11 cellular contexts compared by ENCODE assay signal in the genomic region with DNA sequence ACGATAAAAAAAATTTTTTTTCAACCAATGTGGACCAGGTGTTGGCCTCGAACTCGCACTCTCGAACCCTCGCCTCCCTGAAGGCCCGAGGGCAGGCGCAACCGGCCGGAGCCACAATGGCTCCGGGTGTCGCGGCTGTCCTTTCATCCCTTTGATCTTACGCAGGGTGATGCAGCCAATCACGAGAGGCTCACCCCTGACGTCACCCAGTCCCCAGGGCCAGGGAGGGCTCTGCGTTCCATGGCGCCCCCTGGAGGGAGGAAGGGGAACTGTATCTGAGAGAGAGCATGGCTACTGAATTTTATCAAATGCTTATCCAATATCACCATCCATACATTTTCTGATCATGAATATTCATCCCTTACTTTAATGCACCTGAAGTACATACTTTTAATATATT. TPM values are rescaled to one million over a fixed set of nuclear protein-coding genes. Genes with fewer than 3 reads are reported as not detected.
DNase-seq lines count a peak whose midpoint lies in the region; ATAC-seq, FAIRE-seq and TF ChIP-seq lines count a peak whose summit lies in the region.
"Had no signal": no experiment of that assay in that cellular context is flagged by ENCODE, and none has a peak within 500 bp of the region (broad histone marks: within the 10 kb centered on the region; RNA-seq: fewer than 3 reads in every experiment).

No MANE protein-coding gene starts in this region.

- FAIRE-seq in pancreas (lab: Jason Lieb, UNC), result no peak

- no peak overlapping the region for H3K27ac ChIP-seq in KMS-11
- no peak overlapping the region for H3K27ac ChIP-seq in mammary epithelial cell (ENCODE audit: insufficient read depth, low read depth, low read length)
- no peak overlapping the region for H3K27ac ChIP-seq in psoas muscle
- H3K27ac ChIP-seq in pancreas, result no peak overlapping the region
- H3K27ac ChIP-seq: SJSA1 had no signal

- no peaks in the 10 kb centered on the region for H3K79me2 ChIP-seq in KMS-11 (ENCODE audit: insufficient read depth, low read depth)
- H3K79me2 ChIP-seq in mammary epithelial cell (ENCODE audit: insufficient read depth, low read length), result no peaks in the 10 kb centered on the region

- no peaks in the 10 kb centered on the region for H4K20me1 ChIP-seq in KMS-11 (ENCODE audit: insufficient read depth)
- no peaks in the 10 kb centered on the region for H4K20me1 ChIP-seq in mammary epithelial cell (ENCODE audit: insufficient read depth, low read length)

- no peaks in the 10 kb centered on the region for H3K9me3 ChIP-seq in mammary epithelial cell (replicated peaks; ENCODE audit: insufficient read depth, low read length)
- H3K9me3 ChIP-seq in psoas muscle, result no peaks in the 10 kb centered on the region
- H3K9me3 ChIP-seq in pancreas, result no peaks in the 10 kb centered on the region
- H3K9me3 ChIP-seq: SJSA1 had no signal

- peaks cover 0 to 1% of the 10 kb centered on the region in 2 donors for H3K9me3 Mint-ChIP-seq in activated T-cell treated with anti-CD3 and anti-CD28 coated beads, Interleukin-2, amount 50 U/mL, for 72 hours
- H3K9me3 Mint-ChIP-seq: activated T-helper 1 cell treated with anti-CD3 and anti-CD28 coated beads, Interleukin-12 subunit alpha, Interleukin-12 subunit beta, Interleukin-2, Interleukin-4 antibody, amounts not matched to agents 30 ng/mL and 10 ng/mL and 1 ng/mL, durations not matched to agents 14 hours and 24 hours and 36 hours had no signal

- no peak overlapping the region for H3K27ac Mint-ChIP-seq in activated T-cell treated with anti-CD3 and anti-CD28 coated beads, Interleukin-2, amount 50 U/mL, for 72 hours
- H3K27ac Mint-ChIP-seq: activated T-helper 1 cell treated with anti-CD3 and anti-CD28 coated beads, Interleukin-12 subunit alpha, Interleukin-12 subunit beta, Interleukin-2, Interleukin-4 antibody, amounts not matched to agents 30 ng/mL and 10 ng/mL and 1 ng/mL, durations not matched to agents 14 hours and 24 hours and 36 hours; CD8-positive, alpha-beta T cell had no signal

- H3K4me1 Mint-ChIP-seq in activated T-cell treated with anti-CD3 and anti-CD28 coated beads, Interleukin-2, amount 50 U/mL, for 72 hours (ENCODE audit: low read depth), result no peaks in the 10 kb centered on the region

- DNase-seq in activated T-cell treated with anti-CD3 and anti-CD28 coated beads, Interleukin-2, amount 50 U/mL, for 72 hours, result peak; percentile 4 to 7
- no peak for DNase-seq in activated T-cell treated with anti-CD3 and anti-CD28 coated beads, Interleukin-2, amount 50 U/mL, for 1 hour
- no peak for DNase-seq in mammary epithelial cell
- DNase-seq in psoas muscle, result no peak
- no peak for DNase-seq in NCI-H2227 (lab: John Stamatoyannopoulos, UW; ENCODE audit: unreplicated experiment)
- no peak for DNase-seq in pancreas
- DNase-seq in posterior vena cava (ENCODE audit: low spot score), result no peak
- DNase-seq: CD8-positive, alpha-beta T cell had no signal

- no peaks in the 10 kb centered on the region for H3K36me3 Mint-ChIP-seq in activated T-cell treated with anti-CD3 and anti-CD28 coated beads, Interleukin-2, amount 50 U/mL, for 72 hours (ENCODE audit: insufficient read depth in 2 of 2)
- H3K36me3 Mint-ChIP-seq: CD8-positive, alpha-beta T cell had no signal

- H3K4me1 ChIP-seq in KMS-11 (ENCODE audit: low read depth, poor library complexity, severe bottlenecking) (no peaks in the 10 kb centered on the region), mammary epithelial cell (ENCODE audit: insufficient read depth, low read length) (no peaks in the 10 kb centered on the region), psoas muscle (no peaks in the 10 kb centered on the region), pancreas (no peaks in the 10 kb centered on the region)
- H3K4me1 ChIP-seq: SJSA1 had no signal

- no peak overlapping the region for H3K4me3 Mint-ChIP-seq in activated T-cell treated with anti-CD3 and anti-CD28 coated beads, Interleukin-2, amount 50 U/mL, for 72 hours
- H3K4me3 Mint-ChIP-seq: activated T-helper 1 cell treated with anti-CD3 and anti-CD28 coated beads, Interleukin-12 subunit alpha, Interleukin-12 subunit beta, Interleukin-2, Interleukin-4 antibody, amounts not matched to agents 30 ng/mL and 10 ng/mL and 1 ng/mL, durations not matched to agents 14 hours and 24 hours and 36 hours; CD8-positive, alpha-beta T cell had no signal

- intact Hi-C loops in mammary epithelial cell (cut with micrococcal nuclease) (no loop called here), psoas muscle (cut with DNase I) (no loop called here), pancreas (cut with DNase I) (no loop called here), posterior vena cava (cut with DNase I) (no loop called here)

- H3K4me3 ChIP-seq in KMS-11 (IDR thresholded peaks at IDR 0.05; ENCODE audit: insufficient read depth, low read depth, low read length) (no peak overlapping the region), mammary epithelial cell (replicated peaks in 1 of 3; ENCODE audit: insufficient read depth in 1 of 3, low read depth in 2 of 3, low read length in 3 of 3) (no peak overlapping the region), psoas muscle (no peak overlapping the region), pancreas (no peak overlapping the region)
- H3K4me3 ChIP-seq: SJSA1 had no signal

- in situ Hi-C loops in mammary epithelial cell (cut with MboI; ENCODE audit: low sequenced_read_pairs in 2 of 2), result no loop called here

- no peak overlapping the region for H2AFZ ChIP-seq in KMS-11 (ENCODE audit: low read depth)
- no peak overlapping the region for H2AFZ ChIP-seq in mammary epithelial cell (ENCODE audit: low read depth, low read length)

- dilution Hi-C loops in mammary epithelial cell (cut with HindIII; ENCODE audit: low sequenced_read_pairs), result no loop called here

- H3K9ac ChIP-seq in KMS-11, result no peak overlapping the region
- no peak overlapping the region for H3K9ac ChIP-seq in mammary epithelial cell (ENCODE audit: insufficient read depth, low read length)

- H3K36me3 ChIP-seq in KMS-11 (ENCODE audit: insufficient read depth), result no peaks in the 10 kb centered on the region
- no peaks in the 10 kb centered on the region for H3K36me3 ChIP-seq in mammary epithelial cell (ENCODE audit: insufficient read depth, low read length)
- no peaks in the 10 kb centered on the region for H3K36me3 ChIP-seq in psoas muscle (ENCODE audit: insufficient read depth in 1 of 2, low read depth in 1 of 2)
- no peaks in the 10 kb centered on the region for H3K36me3 ChIP-seq in pancreas
- H3K36me3 ChIP-seq: SJSA1 had no signal

- TF ChIP-seq CTCF in KMS-11 (conservative IDR thresholded peaks at IDR 0.05; ENCODE audit: low read depth, low read length) (peak; percentile 49; the same call in 1 of the 2 replicates), mammary epithelial cell (conservative IDR thresholded peaks at IDR 0.05 in 1 of 2, IDR thresholded peaks at IDR 0.05 in 1 of 2; ENCODE audit: extremely low read depth in 1 of 2, insufficient read depth in 1 of 2, low read depth in 1 of 2, low read length in 2 of 2) (peak; percentile 18 to 30), psoas muscle (IDR thresholded peaks at IDR 0.05) (peak; percentile 8), pancreas (IDR thresholded peaks at IDR 0.05) (no peak)

- H3K4me2 ChIP-seq in KMS-11 (no peak overlapping the region), mammary epithelial cell (ENCODE audit: insufficient read depth, low read depth, low read length) (no peak overlapping the region)

- 65% methylated on average over 14 of the region's 17 CpGs for WGBS in mammary epithelial cell (ENCODE audit: low coverage, missing lambda C conversion rate)
- WGBS in psoas muscle, 3 donors, result 84 to 87% (median 86%) methylated on average over 17 of the region's 17 CpGs
- 78 to 83% methylated on average over 17 of the region's 17 CpGs for WGBS in pancreas, 2 donors

- H3K27me3 ChIP-seq in KMS-11 (ENCODE audit: insufficient read depth, low read depth) (no peaks in the 10 kb centered on the region), mammary epithelial cell (ENCODE audit: insufficient read depth, low read length) (no peaks in the 10 kb centered on the region), psoas muscle (ENCODE audit: insufficient read depth in 3 of 3, low read length in 2 of 3) (no peaks in the 10 kb centered on the region), pancreas (no peaks in the 10 kb centered on the region)
- H3K27me3 ChIP-seq: SJSA1 had no signal

- no TSS peak for BruUV-seq in mammary epithelial cell (replicated peaks; lab: Mats Ljungman, UMichigan)

- no peak for ATAC-seq in activated T-cell treated with anti-CD3 and anti-CD28 coated beads, Interleukin-2, amount 50 U/mL, for 72 hours (replicated peaks in 1 of 2)
- ATAC-seq in psoas muscle, result no peak
- no peak for ATAC-seq in pancreas
- ATAC-seq: CD8-positive, alpha-beta T cell had no signal

- CTCF ChIA-PET in mammary epithelial cell (lab: Charles Lee; ENCODE audit: low non-redundant PET), result no interaction called here

- H3K27me3 Mint-ChIP-seq in activated T-cell treated with anti-CD3 and anti-CD28 coated beads, Interleukin-2, amount 50 U/mL, for 72 hours (ENCODE audit: low read depth), result peaks cover 5% of the 10 kb centered on the region

RNA-seq across cellular contexts. Expression of a gene that starts 15.4 kb away (rescaled TPM):
- total RNA-seq in activated T-cell treated with anti-CD3 and anti-CD28 coated beads, Interleukin-2, amount 50 U/mL, for 72 hours, result not detected
- total RNA-seq in mammary epithelial cell, result under 1 TPM in 1 of 2 donors, not detected in 1; under 0.01 TPM
- not detected for polyA plus RNA-seq in mammary epithelial cell
- polyA minus RNA-seq in mammary epithelial cell, result not detected
- total RNA-seq in psoas muscle, result under 1 TPM in 2 of 4 donors, not detected in 2; 0.20 to 0.29 TPM
- polyA plus RNA-seq in psoas muscle, result under 1 TPM in 2 of 3 donors, not detected in 1; 0.03 to 0.30 TPM
- under 1 TPM; 0.06 to 0.37 (median 0.15) TPM for total RNA-seq in pancreas
- polyA plus RNA-seq in pancreas, result under 1 TPM; 0.23 to 0.28 TPM
- not detected for total RNA-seq in posterior vena cava
- total RNA-seq: activated T-helper 1 cell treated with anti-CD3 and anti-CD28 coated beads, Interleukin-12 subunit alpha, Interleukin-12 subunit beta, Interleukin-2, Interleukin-4 antibody, amounts not matched to agents 30 ng/mL and 10 ng/mL and 1 ng/mL, durations not matched to agents 14 hours and 24 hours and 36 hours; CD8-positive, alpha-beta T cell; SJSA1 had no signal

Comparison
In these comparisons a context has a peak if more than half of its experiments do, and no peak if none do; other contexts are left out.
1. DNase-seq: peak in activated T-cell treated with anti-CD3 and anti-CD28 coated beads, Interleukin-2, amount 50 U/mL, for 72 hours (2 of 2); none in activated T-cell treated with anti-CD3 and anti-CD28 coated beads, Interleukin-2, amount 50 U/mL, for 1 hour (single experiment), mammary epithelial cell (single experiment), psoas muscle (0 of 2), NCI-H2227 (single experiment), pancreas (0 of 6) and posterior vena cava (single experiment).
2. CTCF ChIP-seq: peak in KMS-11 (single experiment), mammary epithelial cell (2 of 2) and psoas muscle (single experiment); none in pancreas (0 of 4).